8 cellular contexts compared by ENCODE assay signal in genomic region chr18:31685097-31686082, GRCh38. TPM values are rescaled to one million over a fixed set of nuclear protein-coding genes. Genes with fewer than 3 reads are reported as not detected.
DNase-seq lines count a peak whose midpoint lies in the region; ATAC-seq and TF ChIP-seq lines count a peak whose summit lies in the region.

No MANE protein-coding gene starts in this region.

- 2 to 13% (median 2%) methylated on average over 13 to 114 of the region's 115 CpGs for WGBS in adrenal gland, 4 donors
- no CpG with 5 or more reads among the region's 115 CpGs for WGBS in trophoblast cell (ENCODE audit: extremely low coverage, insufficient coverage, insufficient read length)

- no peak overlapping the region for H2BK12ac ChIP-seq in trophoblast cell (ENCODE audit: low read length)

- H3K18ac ChIP-seq in trophoblast cell (ENCODE audit: low read length), result peak overlapping the region; percentile 79

- H3K4ac ChIP-seq in trophoblast cell (ENCODE audit: low read depth, low read length), result peak overlapping the region; percentile 60

- peak; percentile 67 for TF ChIP-seq CTCF in GM10266 (IDR thresholded peaks at IDR 0.05; ENCODE audit: control insufficient read depth, insufficient read depth, low read depth, missing control alignments)
- peak; percentile 59 for TF ChIP-seq CTCF in LNCaP clone FGC (IDR thresholded peaks at IDR 0.05; ENCODE audit: control insufficient read depth, extremely low read depth, insufficient read depth)
- TF ChIP-seq CTCF in adrenal gland (IDR thresholded peaks at IDR 0.05), result peak in 5 of 6 experiments; percentile 16 to 63 (median 46)

- peak; percentile 91 to 93 for ATAC-seq in left cardiac atrium

- H3K4me3 ChIP-seq in LNCaP clone FGC (ENCODE audit: low read depth, low read length) (peak overlapping the region; percentile 51), SJSA1 (peak overlapping the region; percentile 49), adrenal gland (peak overlapping the region in 3 of 4 donors; percentile 38 to 83 (median 50)), trophoblast cell (ENCODE audit: low read depth, low read length) (peak overlapping the region; percentile 80)

- H3K79me1 ChIP-seq in trophoblast cell (ENCODE audit: low read length), result peaks cover 9% of the 10 kb centered on the region

- H3K9ac ChIP-seq in trophoblast cell (ENCODE audit: low read length), result peak overlapping the region; percentile 94

- H3K27me3 ChIP-seq in SJSA1 (replicated peaks) (peaks cover 35% of the 10 kb centered on the region), adrenal gland (no peaks in the 10 kb centered on the region), trophoblast cell (ENCODE audit: insufficient read depth, low read length) (no peaks in the 10 kb centered on the region)

- no peak overlapping the region for H3K23ac ChIP-seq in trophoblast cell (ENCODE audit: low read length)

- intact Hi-C loops in adrenal gland (cut with DNase I) (no loop called here), left cardiac atrium (cut with DNase I) (no loop called here)

- H2BK120ac ChIP-seq in trophoblast cell (ENCODE audit: insufficient read depth, low read length, poor library complexity), result peak overlapping the region; percentile 71

- peak overlapping the region; percentile 73 for H4K8ac ChIP-seq in trophoblast cell (ENCODE audit: low read depth, low read length)

- H3K79me2 ChIP-seq in trophoblast cell (ENCODE audit: control insufficient read depth, insufficient read depth, low read length, poor library complexity), result peaks cover 5% of the 10 kb centered on the region

- H3K27ac ChIP-seq in SJSA1, result no peak overlapping the region
- peak overlapping the region in 4 of 5 donors; percentile 61 to 92 (median 86) for H3K27ac ChIP-seq in adrenal gland
- H3K27ac ChIP-seq in trophoblast cell (ENCODE audit: low read depth, low read length), result peak overlapping the region; percentile 91

- H3K36me3 ChIP-seq in SJSA1 (no peaks in the 10 kb centered on the region), adrenal gland (replicated peaks in 1 of 2) (no peaks in the 10 kb centered on the region), trophoblast cell (ENCODE audit: control insufficient read depth in 1 of 2, insufficient read depth in 2 of 2, low read length in 2 of 2) (no peaks in the 10 kb centered on the region)

- peak overlapping the region; percentile 66 for H2AFZ ChIP-seq in trophoblast cell (ENCODE audit: insufficient read depth, low read length, poor library complexity)

- peak; percentile 94 for DNase-seq in GM10266 (ENCODE audit: extremely low spot score)
- DNase-seq in H4 (ENCODE audit: low spot score), result peak; percentile 69
- peak; percentile 19 for DNase-seq in LNCaP clone FGC (ENCODE audit: low read depth)
- peak; percentile 49 to 53 for DNase-seq in SJSA1 (ENCODE audit: low read depth in 1 of 2, low spot score in 2 of 2)
- peak; percentile 70 to 86 (median 78) for DNase-seq in adrenal gland
- DNase-seq in left cardiac atrium, result peak; percentile 74
- peak; percentile 40 to 71 for DNase-seq in trophoblast cell
- DNase-seq in GF-D8 (lab: John Stamatoyannopoulos, UW), result no peak

- peaks cover 10% of the 10 kb centered on the region; the same call in 1 of the 2 replicates for H3K4me1 ChIP-seq in SJSA1 (replicated peaks)
- H3K4me1 ChIP-seq in adrenal gland (replicated peaks in 1 of 2), result peaks cover 22 to 44% of the 10 kb centered on the region in 2 donors
- peaks cover 0 to 16% of the 10 kb centered on the region in 2 experiments for H3K4me1 ChIP-seq in trophoblast cell (ENCODE audit: control insufficient read depth in 1 of 2, insufficient read depth in 2 of 2, low read length in 2 of 2)

- peak overlapping the region; percentile 77 for H4K12ac ChIP-seq in trophoblast cell (ENCODE audit: low read depth, low read length)

- peak overlapping the region; percentile 58 for H2BK5ac ChIP-seq in trophoblast cell (ENCODE audit: low read depth, low read length, poor library complexity)

- peak overlapping the region; percentile 62 for H4K91ac ChIP-seq in trophoblast cell (ENCODE audit: low read depth, low read length)

- H3K9me3 ChIP-seq in SJSA1 (replicated peaks) (peaks cover 7% of the 10 kb centered on the region), adrenal gland (replicated peaks in 1 of 3) (no peaks in the 10 kb centered on the region), trophoblast cell (ENCODE audit: insufficient read depth, low read depth, low read length) (no peaks in the 10 kb centered on the region)

- TF ChIP-seq POLR2A in adrenal gland (IDR thresholded peaks at IDR 0.05), result peak in 1 of 2 donors; percentile 77

- H2AK5ac ChIP-seq in trophoblast cell (ENCODE audit: low read length), result peak overlapping the region; percentile 82

- H3K14ac ChIP-seq in trophoblast cell (ENCODE audit: low read length), result peak overlapping the region; percentile 52

- H3K4me2 ChIP-seq in trophoblast cell (ENCODE audit: low read length), result peak overlapping the region; percentile 94

RNA-seq across cellular contexts. Expression of gene B4GALT6, which starts 1.0 kb away (rescaled TPM):
- 6.7 and 9.6 TPM in 2 replicates for total RNA-seq in H4 (2014; rRNA removed; shearing (Covaris generic))
- total RNA-seq in SJSA1 (2014; rRNA removed; shearing (Covaris generic)), result 0.09 and 0.66 TPM in 2 replicates
- total RNA-seq in adrenal gland (10 to 100 TPM; 12.9 to 71.3 (median 26.0) TPM), left cardiac atrium (10 to 100 TPM in 1 of 2 donors, 1 to 10 TPM in 1; 7.9 to 12.0 TPM)
- 10 to 100 TPM in 2 of 3 donors, 1 to 10 TPM in 1; 8.6 to 42.7 (median 12.5) TPM for polyA plus RNA-seq in adrenal gland
- polyA plus RNA-seq in trophoblast cell (2013), result 7.4 and 7.8 TPM in 2 replicates
